Comparison of ENCODE assay signal across 26 cellular contexts in genomic region chr17:10640475-10640874, GRCh38.
"Had no signal": no experiment of that assay in that cellular context is flagged by ENCODE, and none has a peak within 500 bp of the region (broad histone marks: within the 10 kb centered on the region; RNA-seq: fewer than 3 reads in every experiment).

No MANE protein-coding gene starts in this region.

- FAIRE-seq: TTC549 had no signal

- H3K4me3 ChIP-seq: cardiac muscle cell, SJSA1 had no signal

- H3K9ac ChIP-seq: SK-N-SH had no signal

- H3K4me2 ChIP-seq: SK-N-SH had no signal

- H3K27me3 ChIP-seq: brain microvascular endothelial cell, cardiac muscle cell, SJSA1 had no signal

- H3K4me1 ChIP-seq: SJSA1 had no signal

- H3K27ac ChIP-seq: brain microvascular endothelial cell, cardiac muscle cell, SJSA1 had no signal

- DNase-seq: activated CD4-positive, alpha-beta memory T cell treated with anti-CD3 and anti-CD28 coated beads, Interleukin-2, amount 10 ng/mL, durations not matched to agents 7 days and 5 days; activated CD4-positive, alpha-beta T cell treated with anti-CD3 and anti-CD28 coated beads for 48 hours; activated CD4-positive, CD25-positive, alpha-beta regulatory T cell treated with anti-CD3 and anti-CD28 coated beads, Interleukin-2, amount 50 U/mL, for 72 hours; activated effector memory CD4-positive, alpha-beta T cell treated with anti-CD3 and anti-CD28 coated beads, Interleukin-2, amount 50 U/mL, for 16 hours; activated naive CD4-positive, alpha-beta T cell; activated naive CD4-positive, alpha-beta T cell treated with anti-CD3 and anti-CD28 coated beads, Interleukin-2, amount 50 U/mL, for 16 hours; activated naive CD8-positive, alpha-beta T cell treated with anti-CD3 and anti-CD28 coated beads for 36 hours; activated T-cell treated with anti-CD3 and anti-CD28 coated beads, Interleukin-2, amount 50 U/mL, for 1 hour; activated T-cell treated with anti-CD3 and anti-CD28 coated beads, Interleukin-2, amount 50 U/mL, for 72 hours; amniotic stem cell; aorta; brain microvascular endothelial cell; Karpas-422; MM.1S; MV-4-11; NCI-H1092; NCI-H1436 treated with DMSO at 0.1 percent for 48 hours; NCI-H1694 treated with DMSO at 0.1 percent for 48 hours; NCI-H2029; NCI-H345; NCI-H524 treated with DMSO at 0.1 percent for 48 hours; SHP77; SK-N-SH had no signal

- H3K9me3 ChIP-seq: SJSA1, SK-N-SH had no signal

- H3K36me3 ChIP-seq: brain microvascular endothelial cell, cardiac muscle cell, SJSA1 had no signal
